13 cellular contexts compared by ENCODE assay signal in genomic region chr6:14765753-14766152, GRCh38.
"Had no signal": no experiment of that assay in that cellular context is flagged by ENCODE, and none has a peak within 500 bp of the region (broad histone marks: within the 10 kb centered on the region; RNA-seq: fewer than 3 reads in every experiment).

No MANE protein-coding gene starts in this region.

- H3K27ac Mint-ChIP-seq: activated CD4-positive, alpha-beta T cell treated with anti-CD3 and anti-CD28 coated beads, Interleukin-2, amount 10 ng/mL, durations not matched to agents 7 days and 5 days; activated naive CD4-positive, alpha-beta T cell treated with anti-CD3 and anti-CD28 coated beads, Interleukin-2, amount 10 ng/mL, durations not matched to agents 7 days and 5 days; activated T-helper 17 cell treated with anti-CD3 and anti-CD28 coated beads, Interleukin-2, amount 50 U/mL, for 72 hours; stimulated activated naive B cell treated with anti-CD40 and anti-IgM and Interleukin-4, amounts not matched to agents 10 μg/mL and 1 μg/mL and 100 μg/mL, for 72 hours had no signal

- H3K36me3 Mint-ChIP-seq: stimulated activated naive B cell treated with anti-CD40 and anti-IgM and Interleukin-4, amounts not matched to agents 10 μg/mL and 1 μg/mL and 100 μg/mL, for 72 hours had no signal

- ATAC-seq: activated T-helper 17 cell treated with anti-CD3 and anti-CD28 coated beads, Interleukin-2, amount 50 U/mL, for 72 hours; heart right ventricle; left lobe of liver; psoas muscle; right lobe of liver; stimulated activated naive B cell treated with anti-CD40 and anti-IgM and Interleukin-4, amounts not matched to agents 10 μg/mL and 1 μg/mL and 100 μg/mL, for 72 hours had no signal

- H3K9me3 Mint-ChIP-seq: activated naive CD4-positive, alpha-beta T cell treated with anti-CD3 and anti-CD28 coated beads, Interleukin-2, amount 10 ng/mL, durations not matched to agents 7 days and 5 days; activated T-helper 17 cell treated with anti-CD3 and anti-CD28 coated beads, Interleukin-2, amount 50 U/mL, for 72 hours; nephron; stimulated activated naive B cell treated with anti-CD40 and anti-IgM and Interleukin-4, amounts not matched to agents 10 μg/mL and 1 μg/mL and 100 μg/mL, for 72 hours had no signal

- H3K36me3 ChIP-seq: cardiac muscle cell, heart right ventricle, right lobe of liver, transverse colon had no signal

- H3K4me1 ChIP-seq: psoas muscle had no signal

- H3K4me1 Mint-ChIP-seq: activated naive CD4-positive, alpha-beta T cell treated with anti-CD3 and anti-CD28 coated beads, Interleukin-2, amount 10 ng/mL, durations not matched to agents 7 days and 5 days had no signal

- H3K27ac ChIP-seq: cardiac muscle cell, heart right ventricle, psoas muscle, right lobe of liver, transverse colon had no signal

- H3K27me3 ChIP-seq: cardiac muscle cell, heart right ventricle, right lobe of liver, transverse colon had no signal

- DNase-seq: activated CD4-positive, alpha-beta T cell treated with anti-CD3 and anti-CD28 coated beads, Interleukin-2, amount 10 ng/mL, durations not matched to agents 7 days and 5 days; activated CD4-positive, CD25-positive, alpha-beta regulatory T cell; activated CD8-positive, alpha-beta memory T cell treated with anti-CD3 and anti-CD28 coated beads for 24 hours; activated naive CD4-positive, alpha-beta T cell treated with anti-CD3 and anti-CD28 coated beads, Interleukin-2, amount 10 ng/mL, durations not matched to agents 7 days and 5 days; heart right ventricle; psoas muscle; right lobe of liver; stimulated activated naive B cell treated with anti-CD40 and anti-IgM and Interleukin-4, amounts not matched to agents 10 μg/mL and 1 μg/mL and 100 μg/mL, for 72 hours; transverse colon had no signal

- H3K4me3 Mint-ChIP-seq: activated CD4-positive, alpha-beta T cell treated with anti-CD3 and anti-CD28 coated beads, Interleukin-2, amount 10 ng/mL, durations not matched to agents 7 days and 5 days; activated naive CD4-positive, alpha-beta T cell treated with anti-CD3 and anti-CD28 coated beads, Interleukin-2, amount 10 ng/mL, durations not matched to agents 7 days and 5 days; activated T-helper 17 cell treated with anti-CD3 and anti-CD28 coated beads, Interleukin-2, amount 50 U/mL, for 72 hours; nephron; stimulated activated naive B cell treated with anti-CD40 and anti-IgM and Interleukin-4, amounts not matched to agents 10 μg/mL and 1 μg/mL and 100 μg/mL, for 72 hours had no signal

- H3K9me3 ChIP-seq: heart right ventricle, psoas muscle, right lobe of liver, transverse colon had no signal

- H3K4me3 ChIP-seq: cardiac muscle cell, heart right ventricle, psoas muscle, right lobe of liver, transverse colon had no signal
